8 cellular contexts compared by ENCODE assay signal in genomic region chr5:98309785-98310566, GRCh38.
A peak's percentile ranks its signal among the peaks of the same experiment; 100 is the strongest.
DNase-seq lines count a peak whose midpoint lies in the region; ATAC-seq and TF ChIP-seq lines count a peak whose summit lies in the region.

No MANE protein-coding gene starts in this region.

- H3K27me3 ChIP-seq in smooth muscle cell (ENCODE audit: low read depth) (no peaks in the 10 kb centered on the region), gastrocnemius medialis (no peaks in the 10 kb centered on the region)

- H3K4me3 ChIP-seq in foreskin fibroblast (ENCODE audit: low read depth in 1 of 2, low read length in 2 of 2) (peak overlapping the region; percentile 28 to 36), smooth muscle cell (peak overlapping the region; percentile 11), gastrocnemius medialis (no peak overlapping the region)

- WGBS in smooth muscle cell (ENCODE audit: low lambda C conversion rate): 16% methylated on average over 7 of the region's 7 CpGs

- ATAC-seq in GM19468 (IDR thresholded peaks at IDR 0.05; ENCODE audit: extremely low read depth, unreplicated experiment) (peak; percentile 43), HG03439 (IDR thresholded peaks at IDR 0.05; ENCODE audit: unreplicated experiment) (peak; percentile 65), gastrocnemius medialis (no peak)

- intact Hi-C loops in gastrocnemius medialis (cut with DNase I; ENCODE audit: low total_unique reads): no loop called here

- H3K27ac ChIP-seq in smooth muscle cell (ENCODE audit: low read depth) (peak overlapping the region; percentile 99), gastrocnemius medialis (peak overlapping the region in 1 of 4 donors; percentile 41)

- peak overlapping the region; percentile 96 for H3K9ac ChIP-seq in smooth muscle cell (ENCODE audit: low read depth)

- H4K20me1 ChIP-seq in smooth muscle cell (ENCODE audit: low read depth): no peaks in the 10 kb centered on the region

- in situ Hi-C loops in gastrocnemius medialis (cut with MboI; ENCODE audit: low sequenced_read_pairs in 4 of 4): no loop called here

- TF ChIP-seq CTCF in foreskin fibroblast (IDR thresholded peaks at IDR 0.05; ENCODE audit: low read depth, low read length) (no peak), smooth muscle cell (IDR thresholded peaks at IDR 0.05; ENCODE audit: borderline replicate concordance, insufficient read depth, poor library complexity, severe bottlenecking) (no peak), gastrocnemius medialis (IDR thresholded peaks at IDR 0.05 in 4 of 5, conservative IDR thresholded peaks at IDR 0.05 in 1 of 5) (no peak)

- H3K4me1 ChIP-seq in smooth muscle cell (ENCODE audit: low read depth): peaks cover 30% of the 10 kb centered on the region
- H3K4me1 ChIP-seq in gastrocnemius medialis: no peaks in the 10 kb centered on the region

- H3K4me2 ChIP-seq in smooth muscle cell: peak overlapping the region; percentile 79

- no peaks in the 10 kb centered on the region for H3K9me3 ChIP-seq in smooth muscle cell (replicated peaks; ENCODE audit: low read depth)
- H3K9me3 ChIP-seq in gastrocnemius medialis: no peaks in the 10 kb centered on the region

- H3K79me2 ChIP-seq in smooth muscle cell (ENCODE audit: low read depth): no peaks in the 10 kb centered on the region

- peak overlapping the region; percentile 56 for H2AFZ ChIP-seq in smooth muscle cell (ENCODE audit: low read depth)

- H3F3A ChIP-seq in smooth muscle cell (ENCODE audit: low read depth): peaks cover 14% of the 10 kb centered on the region

- no peak for TF ChIP-seq POLR2A in gastrocnemius medialis (IDR thresholded peaks at IDR 0.05)

- DNase-seq in GM03348 (ENCODE audit: low spot score) (peak; percentile 80), SW480 (ENCODE audit: low spot score) (peak; percentile 55), foreskin fibroblast (peak; percentile 98 to 99), smooth muscle cell (lab: John Stamatoyannopoulos, UW; ENCODE audit: unreplicated experiment) (peak; percentile 3), gastrocnemius medialis (no peak), cerebellar cortex (ENCODE audit: low spot score) (no peak)

- H3K36me3 ChIP-seq in smooth muscle cell (ENCODE audit: low read depth) (no peaks in the 10 kb centered on the region), gastrocnemius medialis (no peaks in the 10 kb centered on the region)

Comparison
In these comparisons a context has a peak if more than half of its experiments do, and no peak if none do; other contexts are left out.
1. DNase-seq: peak in GM03348 (single experiment), SW480 (single experiment), foreskin fibroblast (2 of 2) and smooth muscle cell (single experiment); none in gastrocnemius medialis (0 of 2) and cerebellar cortex (single experiment).
2. ATAC-seq: peak in GM19468 (single experiment) and HG03439 (single experiment); none in gastrocnemius medialis (0 of 2).
3. H3K4me3 ChIP-seq: peak in foreskin fibroblast (2 of 2) and smooth muscle cell (single experiment); none in gastrocnemius medialis (0 of 4).